Comparison of ENCODE assay signal across 19 cellular contexts in the genomic region with DNA sequence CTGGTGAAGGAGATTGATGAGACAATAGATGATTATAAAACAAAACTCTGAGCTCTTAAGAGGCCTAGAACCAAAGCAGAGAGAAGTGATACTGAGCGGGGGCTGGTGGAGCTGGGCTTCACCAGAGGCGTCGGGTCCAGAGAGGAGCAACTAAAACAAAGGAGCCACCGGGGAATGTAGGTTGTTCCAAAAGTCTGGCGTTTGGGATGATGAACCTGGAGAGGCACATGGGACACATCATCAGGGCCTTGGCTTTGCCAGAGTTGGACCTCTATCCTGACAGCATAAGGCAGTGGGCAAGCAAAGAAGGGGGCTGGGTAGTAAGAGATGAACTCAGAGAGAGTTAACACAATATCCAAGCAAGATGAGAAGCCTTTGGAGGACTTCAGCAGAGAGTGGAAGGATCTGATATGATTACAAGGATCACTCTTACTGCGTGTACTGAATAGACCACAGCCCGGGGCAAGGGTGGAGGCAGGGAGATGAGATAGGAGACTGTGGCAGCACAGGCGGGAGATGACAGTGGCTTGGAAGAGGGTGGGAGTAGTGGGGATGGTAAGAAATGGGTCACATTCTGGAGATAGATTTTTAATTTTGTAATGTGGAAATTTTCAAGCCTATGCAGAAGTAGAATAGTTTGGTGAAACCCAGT. TPM values are rescaled to one million over a fixed set of nuclear protein-coding genes. Genes with fewer than 3 reads are reported as not detected.
DNase-seq lines count a peak whose midpoint lies in the region; ATAC-seq, FAIRE-seq and TF ChIP-seq lines count a peak whose summit lies in the region.
"Had no signal": no experiment of that assay in that cellular context is flagged by ENCODE, and none has a peak within 500 bp of the region (broad histone marks: within the 10 kb centered on the region; RNA-seq: fewer than 3 reads in every experiment).

No MANE protein-coding gene starts in this region.

- H3K9me3 ChIP-seq in WERI-Rb-1 (ENCODE audit: severe bottlenecking) (no peaks in the 10 kb centered on the region), muscle layer of colon (ENCODE audit: low read length) (no peaks in the 10 kb centered on the region), MG63 (no peaks in the 10 kb centered on the region)
- H3K9me3 ChIP-seq: BLaER1 treated with 17β-estradiol and CSF1 and Interleukin-3, amounts not matched to agents 10 nM and 100 nM; pancreas had no signal

- no peak overlapping the region for H3K27ac ChIP-seq in WERI-Rb-1
- H3K27ac ChIP-seq in muscle layer of colon (ENCODE audit: low read depth, low read length): peak overlapping the region; percentile 14
- H3K27ac ChIP-seq: 22Rv1; BLaER1 treated with 17β-estradiol and CSF1 and Interleukin-3, amounts not matched to agents 10 nM and 100 nM; foreskin keratinocyte; pancreas had no signal

- H3K36me3 ChIP-seq in WERI-Rb-1 (peaks cover 3% of the 10 kb centered on the region), muscle layer of colon (ENCODE audit: insufficient read depth, low read length) (peaks cover 17% of the 10 kb centered on the region), MG63 (peaks cover 6% of the 10 kb centered on the region; the same call in 1 of the 2 replicates)
- H3K36me3 ChIP-seq: BLaER1 treated with 17β-estradiol and CSF1 and Interleukin-3, amounts not matched to agents 10 nM and 100 nM had no signal

- no peak overlapping the region for H3K9ac ChIP-seq in muscle layer of colon (ENCODE audit: low read length)
- H3K9ac ChIP-seq: BLaER1 treated with 17β-estradiol and CSF1 and Interleukin-3, amounts not matched to agents 10 nM and 100 nM had no signal

- peaks cover 39% of the 10 kb centered on the region for H3K4me1 ChIP-seq in muscle layer of colon (ENCODE audit: insufficient read depth, low read length)
- H3K4me1 ChIP-seq: foreskin keratinocyte had no signal

- H3K4me3 ChIP-seq in WERI-Rb-1 (ENCODE audit: low read depth, low read length): no peak overlapping the region
- no peak overlapping the region for H3K4me3 ChIP-seq in muscle layer of colon (ENCODE audit: low read depth in 1 of 2, low read length in 2 of 2)
- H3K4me3 ChIP-seq in MG63: no peak overlapping the region
- H3K4me3 ChIP-seq: BLaER1 treated with 17β-estradiol and CSF1 and Interleukin-3, amounts not matched to agents 10 nM and 100 nM; pancreas; skin epidermis had no signal

- no peak for TF ChIP-seq POLR2A in GM12891 (IDR thresholded peaks at IDR 0.05; ENCODE audit: low read depth, low read length)

- H3K27me3 ChIP-seq in WERI-Rb-1 (ENCODE audit: insufficient read depth, low read depth, severe bottlenecking): no peaks in the 10 kb centered on the region
- H3K27me3 ChIP-seq in muscle layer of colon (ENCODE audit: control insufficient read depth in 1 of 2, insufficient read depth in 2 of 2, low read length in 2 of 2): no peaks in the 10 kb centered on the region
- no peaks in the 10 kb centered on the region for H3K27me3 ChIP-seq in MG63
- H3K27me3 ChIP-seq: BLaER1 treated with 17β-estradiol and CSF1 and Interleukin-3, amounts not matched to agents 10 nM and 100 nM; foreskin keratinocyte; pancreas had no signal

- FAIRE-seq in GM12891 (lab: Jason Lieb, UNC): no peak
- FAIRE-seq: pancreas had no signal

- DNase-seq in NCI-H82 (lab: John Stamatoyannopoulos, UW) (peak; percentile 17), NCI-H82 treated with DMSO at 0.1 percent for 48 hours (lab: John Stamatoyannopoulos, UW; ENCODE audit: unreplicated experiment) (no peak), GM12891 (ENCODE audit: insufficient read length, low spot score) (no peak), WERI-Rb-1 (peak; percentile 44), MG63 (no peak), T-helper 2 cell (no peak)
- DNase-seq: activated CD4-positive, alpha-beta T cell treated with anti-CD3 and anti-CD28 coated beads, Interleukin-2, amount 10 ng/mL, durations not matched to agents 7 days and 5 days; amygdala; cerebellar nuclear complex; foreskin keratinocyte; NCI-H1092 treated with DMSO at 0.1 percent for 48 hours; pancreas; stimulated activated CD4-positive, alpha-beta T cell treated with anti-CD3 and anti-CD28 coated beads, Interleukin-4, amount 100 ng/mL, for 24 hours; stimulated activated CD8-positive, alpha-beta memory T cell treated with anti-CD3 and anti-CD28 coated beads, Interleukin-4, amount 100 ng/mL, for 48 hours had no signal

- no peak for TF ChIP-seq CTCF in WERI-Rb-1 (IDR thresholded peaks at IDR 0.05; ENCODE audit: low read depth, low read length)

- no peak for ATAC-seq in HG03432 (IDR thresholded peaks at IDR 0.05; ENCODE audit: unreplicated experiment)
- ATAC-seq: foreskin keratinocyte, pancreas had no signal

TF ChIP-seq in GM12891, 5 proteins besides CTCF, POLR2A, EP300 and RAD21:
- no peak for TF ChIP-seq TAF1 (IDR thresholded peaks at IDR 0.05; ENCODE audit: low read depth, low read length)
- TF ChIP-seq SPI1 (IDR thresholded peaks at IDR 0.05; ENCODE audit: low read depth, low read length): peak; percentile 28; the same call in 1 of the 2 replicates
- TF ChIP-seq POU2F2 (IDR thresholded peaks at IDR 0.05; ENCODE audit: low read depth, low read length): no peak
- TF ChIP-seq POLR2AphosphoS5 (IDR thresholded peaks at IDR 0.05; ENCODE audit: low read depth, low read length): no peak
- no peak for TF ChIP-seq PAX5 (IDR thresholded peaks at IDR 0.05; ENCODE audit: insufficient read depth, low read length, severe bottlenecking)
TF ChIP-seq in GM12891: peak in this region for 1.

RNA-seq across cellular contexts. Expression of a gene that starts 36.0 kb away (rescaled TPM):
- 1.4 TPM for polyA plus RNA-seq in GM12891 (2012; ENCODE audit: low read depth, missing spikeins)
- 7.2 and 10.0 TPM in 2 replicates for total RNA-seq in MG63 (2014; rRNA removed; shearing (Covaris generic); ENCODE audit: low replicate concordance)

Comparison
In these comparisons a context has a peak if more than half of its experiments do, and no peak if none do; other contexts are left out.
1. DNase-seq: peak in NCI-H82 (single experiment) and WERI-Rb-1 (single experiment); none in NCI-H82 treated with DMSO at 0.1 percent for 48 hours (single experiment), GM12891 (single experiment), MG63 (single experiment) and T-helper 2 cell (0 of 5).